Comparison of ENCODE assay signal across 23 cellular contexts in the genomic region with DNA sequence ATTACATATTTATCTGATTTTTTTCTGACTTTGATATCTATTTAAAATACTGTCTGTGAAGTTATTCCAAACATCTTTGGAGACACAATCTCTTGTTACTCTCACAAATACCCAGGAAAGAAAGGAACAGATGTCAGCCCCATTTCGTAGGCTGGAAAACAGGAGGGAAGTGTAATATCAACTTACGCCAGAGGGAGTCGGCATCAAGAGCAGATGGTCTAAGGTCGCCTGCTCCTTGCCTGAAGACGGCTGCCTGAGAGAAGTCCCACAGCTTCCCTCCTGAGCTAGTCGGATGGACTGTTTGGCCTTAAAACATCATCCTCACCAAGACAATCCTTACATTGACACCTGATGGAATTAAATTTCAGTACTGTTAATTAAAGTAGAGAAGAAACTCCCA. TPM values are rescaled to one million over a fixed set of nuclear protein-coding genes. Genes with fewer than 3 reads are reported as not detected.
DNase-seq lines count a peak whose midpoint lies in the region; ATAC-seq and TF ChIP-seq lines count a peak whose summit lies in the region.
"Had no signal": no experiment of that assay in that cellular context is flagged by ENCODE, and none has a peak within 500 bp of the region (broad histone marks: within the 10 kb centered on the region; RNA-seq: fewer than 3 reads in every experiment).

No MANE protein-coding gene starts in this region.

- H3K36me3 ChIP-seq in naive thymus-derived CD4-positive, alpha-beta T cell (ENCODE audit: control insufficient read depth in 2 of 3, insufficient read depth in 3 of 3, low read length in 3 of 3), result peaks cover 10 to 82% (median 40%) of the 10 kb centered on the region in 3 experiments
- H3K36me3 ChIP-seq: uterus had no signal

- intact Hi-C loops in activated T-helper 1 cell treated with anti-CD3 and anti-CD28 coated beads, Interleukin-12 subunit alpha, Interleukin-12 subunit beta, Interleukin-2, Interleukin-4 antibody, amounts not matched to agents 30 ng/mL and 10 ng/mL and 1 ng/mL, durations not matched to agents 14 hours and 24 hours and 36 hours (cut with micrococcal nuclease), result no loop called here
- intact Hi-C loops in naive thymus-derived CD4-positive, alpha-beta T cell (cut with micrococcal nuclease), result no loop called here

- no peaks in the 10 kb centered on the region for H3K9me3 ChIP-seq in naive thymus-derived CD4-positive, alpha-beta T cell (ENCODE audit: control insufficient read depth in 2 of 3, low read length in 3 of 3)
- H3K9me3 ChIP-seq: uterus had no signal

- no peak for TF ChIP-seq CTCF in HL-60 (IDR thresholded peaks at IDR 0.05; ENCODE audit: insufficient read depth, low read length)

- H3K4me3 ChIP-seq in HL-60 (replicated peaks; ENCODE audit: insufficient read depth, low read length), result no peak overlapping the region
- H3K4me3 ChIP-seq in naive thymus-derived CD4-positive, alpha-beta T cell (ENCODE audit: low read length), result no peak overlapping the region
- H3K4me3 ChIP-seq: uterus had no signal

- H3K27ac Mint-ChIP-seq in T-helper 2 cell treated with Interferon-gamma antibody and Interleukin-4, amounts not matched to agents 5 μg/mL and 100 μg/mL, for 36 hours, result peak overlapping the region; percentile 85
- peak overlapping the region; percentile 9 for H3K27ac Mint-ChIP-seq in activated T-helper 1 cell treated with anti-CD3 and anti-CD28 coated beads, Interleukin-12 subunit alpha, Interleukin-12 subunit beta, Interleukin-2, Interleukin-4 antibody, amounts not matched to agents 30 ng/mL and 10 ng/mL and 1 ng/mL, durations not matched to agents 14 hours and 24 hours and 36 hours
- H3K27ac Mint-ChIP-seq in naive thymus-derived CD4-positive, alpha-beta T cell, result peak overlapping the region in 6 of 9 donors; percentile 8 to 71 (median 40)
- H3K27ac Mint-ChIP-seq: dendritic cell treated with granulocyte-macrophage colony-stimulating factor and Interleukin-4, amounts not matched to agents 40 ng/mL and 50 ng/mL, for 4 days had no signal

- DNase-seq in T-helper 2 cell treated with Interferon-gamma antibody and Interleukin-4, amounts not matched to agents 5 μg/mL and 100 μg/mL, for 36 hours (ENCODE audit: low spot score), result no peak
- no peak for DNase-seq in T-helper 2 cell
- peak in 1 of 2 experiments; percentile 39 for DNase-seq in HL-60 (ENCODE audit: low read depth in 1 of 2, low spot score in 1 of 2)
- no peak for DNase-seq in activated T-helper 1 cell treated with anti-CD3 and anti-CD28 coated beads, Interleukin-12 subunit alpha, Interleukin-12 subunit beta, Interleukin-2, Interleukin-4 antibody, amounts not matched to agents 30 ng/mL and 10 ng/mL and 1 ng/mL, durations not matched to agents 14 hours and 24 hours and 36 hours (ENCODE audit: low spot score)
- no peak for DNase-seq in naive thymus-derived CD4-positive, alpha-beta T cell
- DNase-seq in NCI-H1092 (lab: John Stamatoyannopoulos, UW), result no peak
- DNase-seq in HT-29 (ENCODE audit: low spot score), result no peak
- DNase-seq: activated CD4-positive, alpha-beta T cell treated with anti-CD3 and anti-CD28 coated beads, Interleukin-2, amount 50 U/mL, for 4 hours; AML-193; COR-L47; NCI-H1092 treated with DMSO at 0.1 percent for 48 hours; NCI-H2107; NCI-H526 treated with DMSO at 0.1 percent for 48 hours; stimulated activated CD4-positive, alpha-beta T cell treated with anti-CD3 and anti-CD28 coated beads, Interleukin-4, amount 100 ng/mL, for 4 hours; uterus had no signal

- no peaks in the 10 kb centered on the region for H3K27me3 ChIP-seq in HL-60 (ENCODE audit: insufficient read depth, poor library complexity, severe bottlenecking)
- H3K27me3 ChIP-seq in naive thymus-derived CD4-positive, alpha-beta T cell (ENCODE audit: control insufficient read depth in 2 of 2, insufficient read depth in 2 of 2, low read length in 2 of 2), result no peaks in the 10 kb centered on the region
- H3K27me3 ChIP-seq: uterus had no signal

- POLR2A ChIA-PET in naive thymus-derived CD4-positive, alpha-beta T cell (lab: Charles Lee), result no interaction called here

- peaks cover 70% of the 10 kb centered on the region for H3K36me3 Mint-ChIP-seq in T-helper 2 cell treated with Interferon-gamma antibody and Interleukin-4, amounts not matched to agents 5 μg/mL and 100 μg/mL, for 36 hours (ENCODE audit: low read depth)
- H3K36me3 Mint-ChIP-seq in activated T-helper 1 cell treated with anti-CD3 and anti-CD28 coated beads, Interleukin-12 subunit alpha, Interleukin-12 subunit beta, Interleukin-2, Interleukin-4 antibody, amounts not matched to agents 30 ng/mL and 10 ng/mL and 1 ng/mL, durations not matched to agents 14 hours and 24 hours and 36 hours (ENCODE audit: low read depth), result peaks cover 73% of the 10 kb centered on the region
- H3K36me3 Mint-ChIP-seq in naive thymus-derived CD4-positive, alpha-beta T cell, result peaks cover 8 to 56% (median 35%) of the 10 kb centered on the region in 5 donors

- ATAC-seq in naive thymus-derived CD4-positive, alpha-beta T cell, result no peak
- no peak for ATAC-seq in GM19395 (IDR thresholded peaks at IDR 0.05; ENCODE audit: unreplicated experiment)
- ATAC-seq: HCT116, HepG2, Right ventricle myocardium inferior had no signal

- H3K4me3 Mint-ChIP-seq in T-helper 2 cell treated with Interferon-gamma antibody and Interleukin-4, amounts not matched to agents 5 μg/mL and 100 μg/mL, for 36 hours, result no peak overlapping the region
- H3K4me3 Mint-ChIP-seq in activated T-helper 1 cell treated with anti-CD3 and anti-CD28 coated beads, Interleukin-12 subunit alpha, Interleukin-12 subunit beta, Interleukin-2, Interleukin-4 antibody, amounts not matched to agents 30 ng/mL and 10 ng/mL and 1 ng/mL, durations not matched to agents 14 hours and 24 hours and 36 hours, result no peak overlapping the region
- H3K4me3 Mint-ChIP-seq in naive thymus-derived CD4-positive, alpha-beta T cell, result peak overlapping the region in 1 of 10 donors; percentile 33
- H3K4me3 Mint-ChIP-seq: dendritic cell treated with granulocyte-macrophage colony-stimulating factor and Interleukin-4, amounts not matched to agents 40 ng/mL and 50 ng/mL, for 4 days had no signal

- peaks cover 0 to 74% of the 10 kb centered on the region in 2 donors for H3K4me1 ChIP-seq in naive thymus-derived CD4-positive, alpha-beta T cell (ENCODE audit: control insufficient read depth in 2 of 2, insufficient read depth in 2 of 2, low read length in 2 of 2)
- H3K4me1 ChIP-seq: uterus had no signal

- no peaks in the 10 kb centered on the region for H3K27me3 Mint-ChIP-seq in T-helper 2 cell treated with Interferon-gamma antibody and Interleukin-4, amounts not matched to agents 5 μg/mL and 100 μg/mL, for 36 hours (ENCODE audit: low read depth)
- H3K27me3 Mint-ChIP-seq in activated T-helper 1 cell treated with anti-CD3 and anti-CD28 coated beads, Interleukin-12 subunit alpha, Interleukin-12 subunit beta, Interleukin-2, Interleukin-4 antibody, amounts not matched to agents 30 ng/mL and 10 ng/mL and 1 ng/mL, durations not matched to agents 14 hours and 24 hours and 36 hours (ENCODE audit: insufficient read depth), result no peaks in the 10 kb centered on the region
- no peaks in the 10 kb centered on the region for H3K27me3 Mint-ChIP-seq in naive thymus-derived CD4-positive, alpha-beta T cell
- H3K27me3 Mint-ChIP-seq: dendritic cell treated with granulocyte-macrophage colony-stimulating factor and Interleukin-4, amounts not matched to agents 40 ng/mL and 50 ng/mL, for 4 days had no signal

- H3K4me1 Mint-ChIP-seq in T-helper 2 cell treated with Interferon-gamma antibody and Interleukin-4, amounts not matched to agents 5 μg/mL and 100 μg/mL, for 36 hours (ENCODE audit: low read depth), result peaks cover 12% of the 10 kb centered on the region
- H3K4me1 Mint-ChIP-seq in activated T-helper 1 cell treated with anti-CD3 and anti-CD28 coated beads, Interleukin-12 subunit alpha, Interleukin-12 subunit beta, Interleukin-2, Interleukin-4 antibody, amounts not matched to agents 30 ng/mL and 10 ng/mL and 1 ng/mL, durations not matched to agents 14 hours and 24 hours and 36 hours (ENCODE audit: low read depth), result peaks cover 24% of the 10 kb centered on the region
- peaks cover 0 to 24% (median 0%) of the 10 kb centered on the region in 7 donors for H3K4me1 Mint-ChIP-seq in naive thymus-derived CD4-positive, alpha-beta T cell

- 0 out of 2 replicates have a peak overlapping the region, but pooled peaks have one; percentile 9 for H3K27ac ChIP-seq in HL-60 (replicated peaks)
- H3K27ac ChIP-seq in naive thymus-derived CD4-positive, alpha-beta T cell (ENCODE audit: low read depth, low read length), result no peak overlapping the region
- H3K27ac ChIP-seq: 22Rv1, uterus had no signal

- H3K9me3 Mint-ChIP-seq in T-helper 2 cell treated with Interferon-gamma antibody and Interleukin-4, amounts not matched to agents 5 μg/mL and 100 μg/mL, for 36 hours, result no peaks in the 10 kb centered on the region
- no peaks in the 10 kb centered on the region for H3K9me3 Mint-ChIP-seq in activated T-helper 1 cell treated with anti-CD3 and anti-CD28 coated beads, Interleukin-12 subunit alpha, Interleukin-12 subunit beta, Interleukin-2, Interleukin-4 antibody, amounts not matched to agents 30 ng/mL and 10 ng/mL and 1 ng/mL, durations not matched to agents 14 hours and 24 hours and 36 hours
- H3K9me3 Mint-ChIP-seq in naive thymus-derived CD4-positive, alpha-beta T cell, result no peaks in the 10 kb centered on the region
- H3K9me3 Mint-ChIP-seq: dendritic cell treated with granulocyte-macrophage colony-stimulating factor and Interleukin-4, amounts not matched to agents 40 ng/mL and 50 ng/mL, for 4 days had no signal

- CTCF ChIA-PET in naive thymus-derived CD4-positive, alpha-beta T cell (lab: Charles Lee), result no interaction called here

RNA-seq across cellular contexts. Expression of gene CST7, which starts 13.4 kb away (rescaled TPM):
- 127 and 133 TPM in 2 replicates for total RNA-seq in activated T-helper 1 cell treated with anti-CD3 and anti-CD28 coated beads, Interleukin-12 subunit alpha, Interleukin-12 subunit beta, Interleukin-2, Interleukin-4 antibody, amounts not matched to agents 30 ng/mL and 10 ng/mL and 1 ng/mL, durations not matched to agents 14 hours and 24 hours and 36 hours
- 10 to 100 TPM in 3 of 5 experiments, 1 to 10 TPM in 2; 1.4 to 74.9 (median 11.5) TPM for total RNA-seq in naive thymus-derived CD4-positive, alpha-beta T cell
- polyA plus RNA-seq in naive thymus-derived CD4-positive, alpha-beta T cell, result 1 to 10 TPM; 2.3 to 4.2 TPM
- not detected in 2 replicates for total RNA-seq in HT-29 (2014; rRNA removed; shearing (Covaris generic))
- total RNA-seq: HepG2, OCI-LY7, pulmonary artery endothelial cell had no signal
- polyA plus RNA-seq: HepG2 had no signal

RNA-seq across cellular contexts. Expression of gene APMAP, which starts 30.0 kb away (rescaled TPM):
- 57.7 and 58.7 TPM in 2 replicates for total RNA-seq in activated T-helper 1 cell treated with anti-CD3 and anti-CD28 coated beads, Interleukin-12 subunit alpha, Interleukin-12 subunit beta, Interleukin-2, Interleukin-4 antibody, amounts not matched to agents 30 ng/mL and 10 ng/mL and 1 ng/mL, durations not matched to agents 14 hours and 24 hours and 36 hours
- total RNA-seq in naive thymus-derived CD4-positive, alpha-beta T cell, result 10 to 100 TPM; 28.2 to 47.3 (median 38.8) TPM
- 10 to 100 TPM; 70.2 to 74.6 TPM for polyA plus RNA-seq in naive thymus-derived CD4-positive, alpha-beta T cell
- 92.6 and 93.8 TPM in 2 replicates for total RNA-seq in HT-29 (2014; rRNA removed; shearing (Covaris generic))

Comparison
In these comparisons a context has a peak if more than half of its experiments do, and no peak if none do; other contexts are left out.
1. H3K27ac Mint-ChIP-seq: peak in every context shown above with its lines; median percentile 85 in T-helper 2 cell treated with Interferon-gamma antibody and Interleukin-4, amounts not matched to agents 5 μg/mL and 100 μg/mL, for 36 hours; 40 in naive thymus-derived CD4-positive, alpha-beta T cell; 9 in activated T-helper 1 cell treated with anti-CD3 and anti-CD28 coated beads, Interleukin-12 subunit alpha, Interleukin-12 subunit beta, Interleukin-2, Interleukin-4 antibody, amounts not matched to agents 30 ng/mL and 10 ng/mL and 1 ng/mL, durations not matched to agents 14 hours and 24 hours and 36 hours.